Comparison of ENCODE assay signal across 15 cellular contexts in the genomic region with DNA sequence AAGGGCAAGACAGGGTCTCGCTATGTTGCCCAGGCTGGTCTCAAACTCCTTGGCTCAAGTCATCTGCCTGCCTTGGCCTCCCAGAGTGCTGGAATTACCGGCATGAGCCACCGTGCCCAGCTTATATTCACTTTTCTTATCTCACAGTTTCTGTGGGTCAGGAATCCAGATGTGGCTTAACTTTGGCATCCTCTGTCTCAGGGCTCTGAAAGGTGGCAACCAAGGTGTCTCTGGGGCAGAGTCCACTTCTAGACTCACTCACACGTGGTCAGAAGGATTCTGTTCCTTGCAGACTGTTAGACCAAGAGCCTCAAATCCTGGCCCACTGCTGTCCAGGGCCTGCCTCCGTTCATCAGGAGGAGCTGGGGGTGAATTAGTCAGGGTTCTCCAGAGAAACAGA. TPM values are rescaled to one million over a fixed set of nuclear protein-coding genes. Genes with fewer than 3 reads are reported as not detected.
DNase-seq lines count a peak whose midpoint lies in the region; ATAC-seq, FAIRE-seq and TF ChIP-seq lines count a peak whose summit lies in the region.
"Had no signal": no experiment of that assay in that cellular context is flagged by ENCODE, and none has a peak within 500 bp of the region (broad histone marks: within the 10 kb centered on the region; RNA-seq: fewer than 3 reads in every experiment).

No MANE protein-coding gene starts in this region.

- no peak overlapping the region for H4K5ac ChIP-seq in IMR-90 (ENCODE audit: low read depth, low read length)

- FAIRE-seq in GM19239 (lab: Jason Lieb, UNC), result no peak
- FAIRE-seq: A549 had no signal

- no peaks in the 10 kb centered on the region for H3K27me3 ChIP-seq in IMR-90 (ENCODE audit: control insufficient read depth, insufficient read depth, low read length)

- H3K4me1 Mint-ChIP-seq in chondrocyte (ENCODE audit: low read depth) (peaks cover 28% of the 10 kb centered on the region), neural crest cell (peaks cover 14% of the 10 kb centered on the region), endothelial cell (ENCODE audit: unreplicated experiment) (peaks cover 3% of the 10 kb centered on the region)

- H3K27me3 Mint-ChIP-seq in chondrocyte (ENCODE audit: low read depth) (no peaks in the 10 kb centered on the region), neural crest cell (ENCODE audit: low read depth) (peaks cover 1% of the 10 kb centered on the region), endothelial cell (ENCODE audit: unreplicated experiment) (peaks cover 3% of the 10 kb centered on the region)

- TF ChIP-seq POLR2A in IMR-90 (IDR thresholded peaks at IDR 0.05; ENCODE audit: low read depth, low read length), result no peak

- peak overlapping the region; percentile 44; the same call in 1 of the 2 replicates for H3K4ac ChIP-seq in IMR-90 (ENCODE audit: low read depth, low read length)

- CTCF ChIA-PET in IMR-90 (lab: Yijun Ruan, JAX), result no interaction called here

- no peak overlapping the region for H3K56ac ChIP-seq in IMR-90 (ENCODE audit: extremely low read depth, insufficient read depth, low read length)

- H3K23ac ChIP-seq in IMR-90 (ENCODE audit: low read depth, low read length), result peak overlapping the region; percentile 51; the same call in 1 of the 2 replicates

- peak overlapping the region; percentile 32; the same call in 1 of the 2 replicates for H4K91ac ChIP-seq in IMR-90 (ENCODE audit: insufficient read depth, low read depth, low read length)

- peak overlapping the region; percentile 83 for H3K27ac ChIP-seq in 22Rv1
- no peak overlapping the region for H3K27ac ChIP-seq in IMR-90 (ENCODE audit: insufficient read depth, low read length)

- H3K9me3 ChIP-seq in IMR-90 (ENCODE audit: control insufficient read depth, insufficient read depth, low read length), result no peaks in the 10 kb centered on the region
- H3K9me3 ChIP-seq: A549, HAP-1 had no signal

- peak overlapping the region; percentile 55; the same call in 1 of the 2 replicates for H2BK20ac ChIP-seq in IMR-90 (ENCODE audit: low read depth, low read length)

- H3K27ac Mint-ChIP-seq in chondrocyte (ENCODE audit: unreplicated experiment) (peak overlapping the region; percentile 49), neural crest cell (ENCODE audit: unreplicated experiment) (no peak overlapping the region), endothelial cell (ENCODE audit: unreplicated experiment) (no peak overlapping the region)
- H3K27ac Mint-ChIP-seq: CD14-positive monocyte had no signal

- no peak overlapping the region for H3K4me2 ChIP-seq in IMR-90 (ENCODE audit: low read depth, low read length)
- H3K4me2 ChIP-seq: A549 had no signal

- POLR2A ChIA-PET in IMR-90 (lab: Charles Lee; ENCODE audit: unreplicated experiment), result no interaction called here

- H3K4me3 Mint-ChIP-seq in chondrocyte (ENCODE audit: unreplicated experiment), result no peak overlapping the region
- H3K4me3 Mint-ChIP-seq in neural crest cell, result peak overlapping the region; percentile 39
- no peak overlapping the region for H3K4me3 Mint-ChIP-seq in endothelial cell (ENCODE audit: unreplicated experiment)
- H3K4me3 Mint-ChIP-seq: CD14-positive monocyte had no signal

- H4K20me1 ChIP-seq in IMR-90 (ENCODE audit: insufficient read depth, low read length), result no peaks in the 10 kb centered on the region

- peak overlapping the region; percentile 71; the same call in 1 of the 2 replicates for H2AK5ac ChIP-seq in IMR-90 (ENCODE audit: low read depth, low read length)

- no peak for TF ChIP-seq RAD21 in IMR-90 (IDR thresholded peaks at IDR 0.05; ENCODE audit: low read length)

- H3K4me1 ChIP-seq in IMR-90 (ENCODE audit: control insufficient read depth, insufficient read depth, low read length), result peaks cover 7% of the 10 kb centered on the region

- no peak overlapping the region for H3K14ac ChIP-seq in IMR-90 (replicated peaks; ENCODE audit: low read depth, low read length)

- no peak for ATAC-seq in IMR-90 (ENCODE audit: low read depth)
- ATAC-seq: A549 had no signal

- no peak overlapping the region for H4K8ac ChIP-seq in IMR-90 (ENCODE audit: low read depth in 2 of 2, low read length in 2 of 2)

- dilution Hi-C loops in IMR-90 (cut with HindIII; ENCODE audit: low sequenced_read_pairs, unreplicated experiment), result no loop called here

- no peak for TF ChIP-seq CTCF in 22Rv1 (IDR thresholded peaks at IDR 0.05)
- no peak for TF ChIP-seq CTCF in IMR-90 (conservative IDR thresholded peaks at IDR 0.05; ENCODE audit: low read depth, low read length)
- no peak for TF ChIP-seq CTCF in chondrocyte (IDR thresholded peaks at IDR 0.05)
- no peak for TF ChIP-seq CTCF in neural crest cell (conservative IDR thresholded peaks at IDR 0.05)
- TF ChIP-seq CTCF in endothelial cell (IDR thresholded peaks at IDR 0.05; ENCODE audit: unreplicated experiment), result no peak

- no peak overlapping the region for H2BK5ac ChIP-seq in IMR-90 (ENCODE audit: low read depth, low read length, poor library complexity, severe bottlenecking)

- no peak overlapping the region for H3K9ac ChIP-seq in IMR-90 (ENCODE audit: low read depth, low read length)

- DNase-seq in IMR-90 (no peak), chondrocyte (ENCODE audit: low spot score) (no peak), neural crest cell (ENCODE audit: low read depth, low spot score) (no peak), endothelial cell (ENCODE audit: low spot score) (no peak), Ammon's horn (ENCODE audit: low spot score) (no peak), NCI-H774 (lab: John Stamatoyannopoulos, UW) (no peak), GM19239 (ENCODE audit: insufficient read length, low spot score) (no peak)
- DNase-seq: NCI-H1436, NCI-H2029 treated with DMSO at 0.1 percent for 48 hours, NCI-H2171 treated with DMSO at 0.1 percent for 48 hours, NCI-H446 treated with DMSO at 0.1 percent for 48 hours had no signal

- no TSS peak for BruUV-seq in IMR-90 (replicated peaks; lab: Mats Ljungman, UMichigan)

- intact Hi-C loops in IMR-90 (cut with micrococcal nuclease), result no loop called here

- peak overlapping the region; percentile 61; the same call in 1 of the 2 replicates for H2BK120ac ChIP-seq in IMR-90 (ENCODE audit: low read depth, low read length)

- no peaks in the 10 kb centered on the region for H3K9me3 Mint-ChIP-seq in chondrocyte (ENCODE audit: low read depth)
- no peaks in the 10 kb centered on the region for H3K9me3 Mint-ChIP-seq in neural crest cell
- H3K9me3 Mint-ChIP-seq in endothelial cell (ENCODE audit: unreplicated experiment), result no peaks in the 10 kb centered on the region

- in situ Hi-C loops in IMR-90 (cut with MboI; ENCODE audit: low sequenced_read_pairs), result no loop called here

- H3K36me3 Mint-ChIP-seq in chondrocyte (ENCODE audit: low read depth) (no peaks in the 10 kb centered on the region), neural crest cell (ENCODE audit: low read depth) (no peaks in the 10 kb centered on the region), endothelial cell (ENCODE audit: low read depth, unreplicated experiment) (peaks cover 3% of the 10 kb centered on the region)
- H3K36me3 Mint-ChIP-seq: CD14-positive monocyte had no signal

- H2AFZ ChIP-seq in IMR-90 (replicated peaks; ENCODE audit: low read length, poor library complexity), result peak overlapping the region; percentile 18

- H3K9me1 ChIP-seq in IMR-90 (ENCODE audit: insufficient read depth, low read length), result 0 out of 2 replicates have a peak, but pooled peaks cover 6% of the 10 kb centered on the region

- H3K4me3 ChIP-seq in IMR-90 (ENCODE audit: insufficient read depth, low read depth, low read length), result no peak overlapping the region
- H3K4me3 ChIP-seq: A549, HAP-1 had no signal

- no peaks in the 10 kb centered on the region for H3K36me3 ChIP-seq in IMR-90 (ENCODE audit: control insufficient read depth, insufficient read depth, low read length)
- H3K36me3 ChIP-seq: HAP-1 had no signal

- H3K79me1 ChIP-seq in IMR-90 (ENCODE audit: low read depth in 1 of 2, low read length in 2 of 2), result 0 out of 4 replicates have a peak, but pooled peaks cover 0 to 12% of the 10 kb centered on the region in 2 experiments

- no peak overlapping the region for H3K18ac ChIP-seq in IMR-90 (ENCODE audit: low read depth, low read length)

- no peak overlapping the region for H2BK15ac ChIP-seq in IMR-90 (ENCODE audit: low read depth, low read length)

- peak overlapping the region; percentile 15 for H2AK9ac ChIP-seq in IMR-90 (replicated peaks; ENCODE audit: low read depth, low read length, poor library complexity)

- 57% methylated on average over 2 of the region's 5 CpGs; no CpG with 5 or more reads in 1 of the 2 experiments for WGBS in IMR-90 (ENCODE audit: extremely low coverage in 2 of 2, insufficient read length in 1 of 2), 2 experiments

TF ChIP-seq in IMR-90, 13 proteins besides CTCF, POLR2A, EP300 and RAD21 (continues in another document):
- TF ChIP-seq, protein P1, sequence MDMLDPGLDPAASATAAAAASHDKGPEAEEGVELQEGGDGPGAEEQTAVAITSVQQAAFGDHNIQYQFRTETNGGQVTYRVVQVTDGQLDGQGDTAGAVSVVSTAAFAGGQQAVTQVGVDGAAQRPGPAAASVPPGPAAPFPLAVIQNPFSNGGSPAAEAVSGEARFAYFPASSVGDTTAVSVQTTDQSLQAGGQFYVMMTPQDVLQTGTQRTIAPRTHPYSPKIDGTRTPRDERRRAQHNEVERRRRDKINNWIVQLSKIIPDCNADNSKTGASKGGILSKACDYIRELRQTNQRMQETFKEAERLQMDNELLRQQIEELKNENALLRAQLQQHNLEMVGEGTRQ (IDR thresholded peaks at IDR 0.05; ENCODE audit: low read depth, low read length), result no peak
- TF ChIP-seq CHD1 (IDR thresholded peaks at IDR 0.05; ENCODE audit: low read depth, low read length), result no peak

RNA-seq across cellular contexts. Expression of a gene that starts 7.6 kb away (rescaled TPM):
- 104 and 108 TPM in 2 replicates for total RNA-seq in IMR-90 (2012; rRNA removed)
- 106 and 117 TPM in 2 replicates for polyA plus RNA-seq in IMR-90 (2012; rRNA removed)
- 57.0 and 66.3 TPM in 2 replicates for polyA plus RNA-seq in IMR-90 (2012; cell fraction: cytosol; rRNA removed)
- polyA plus RNA-seq in IMR-90 (2012; cell fraction: nucleus; rRNA removed; ENCODE audit: low replicate concordance), result 88.6 and 109 TPM in 2 replicates
- 35.5 to 56.0 TPM (median 36.6 TPM) in 3 replicates for total RNA-seq in chondrocyte
- total RNA-seq in neural crest cell, result 201 and 206 TPM in 2 replicates
- 49.6 TPM for total RNA-seq in endothelial cell (ENCODE audit: unreplicated experiment)

RNA-seq across cellular contexts. Expression of a gene that starts 11.5 kb away (rescaled TPM):
- total RNA-seq in IMR-90 (2012; rRNA removed) (28.1 and 30.1 TPM in 2 replicates), chondrocyte (177 to 258 TPM (median 181 TPM) in 3 replicates), neural crest cell (3.3 and 4.1 TPM in 2 replicates), endothelial cell (ENCODE audit: unreplicated experiment) (1.2 TPM)
- polyA plus RNA-seq in IMR-90 (2012; rRNA removed), result 84.0 and 106 TPM in 2 replicates
- polyA plus RNA-seq in IMR-90 (2012; cell fraction: cytosol; rRNA removed), result 70.3 and 87.0 TPM in 2 replicates
- 301 and 400 TPM in 2 replicates for polyA plus RNA-seq in IMR-90 (2012; cell fraction: nucleus; rRNA removed; ENCODE audit: low replicate concordance)

RNA-seq across cellular contexts. Expression of a gene that starts 37.0 kb away (rescaled TPM):
- 21.0 and 29.2 TPM in 2 replicates for total RNA-seq in IMR-90 (2012; rRNA removed)
- 62.3 and 93.7 TPM in 2 replicates for polyA plus RNA-seq in IMR-90 (2012; rRNA removed)
- polyA plus RNA-seq in IMR-90 (2012; cell fraction: cytosol; rRNA removed), result 73.2 and 85.8 TPM in 2 replicates
- polyA plus RNA-seq in IMR-90 (2012; cell fraction: nucleus; rRNA removed; ENCODE audit: low replicate concordance), result 30.1 and 56.4 TPM in 2 replicates
- total RNA-seq in chondrocyte, result 74.6 to 100 TPM (median 76.1 TPM) in 3 replicates
- total RNA-seq in neural crest cell, result 145 and 155 TPM in 2 replicates
- total RNA-seq in endothelial cell (ENCODE audit: unreplicated experiment), result 117 TPM
